ENCODE assay signal across 8 cellular contexts in genomic region chr1:153633747-153634665, GRCh38.
DNase-seq lines count a peak whose midpoint lies in the region; ATAC-seq and TF ChIP-seq lines count a peak whose summit lies in the region.

Gene CHTOP, plus strand, starts transcription at chr1:153634066. Its CDS starts 2,523 bp downstream, at chr1:153636589.

- in situ Hi-C loops in HAP-1 (cut with MboI; ENCODE audit: low sequenced_read_pairs): no loop called here

- H3K27ac ChIP-seq in MM.1S (ENCODE audit: low read length): peak within 1 kb of the TSS; percentile 95

- H3K4me1 ChIP-seq in ES-I3 (ENCODE audit: insufficient read depth, low read length) (peaks cover 9% of the 10 kb centered on the region; the same call in 1 of the 2 replicates), HAP-1 (peaks cover 20% of the 10 kb centered on the region), MM.1S (ENCODE audit: low read length) (peaks cover 4% of the 10 kb centered on the region; the same call in 1 of the 2 replicates)

- ATAC-seq in stimulated activated naive CD8-positive, alpha-beta T cell treated with anti-CD3 and anti-CD28 coated beads, Interleukin-15, amount 100 ng/mL, for 72 hours: peak; percentile 94

- DNase-seq in HAP-1 (ENCODE audit: low spot score in 2 of 2) (peak; percentile 97), MM.1S (peak; percentile 100), SIG-M5 (lab: John Stamatoyannopoulos, UW) (peak; percentile 83), activated gamma-delta T cell (lab: John Stamatoyannopoulos, UW) (peak; percentile 72), fibroblast of the conjunctiva (ENCODE audit: low read depth) (peak; percentile 99), nephron progenitor cell (peak; percentile 93)
- peak; percentile 98 for DNase-seq in stimulated activated naive CD8-positive, alpha-beta T cell treated with anti-CD3 and anti-CD28 coated beads, Interleukin-15, amount 100 ng/mL, for 72 hours

- peak within 1 kb of the TSS; percentile 64; the same call in 1 of the 2 replicates for H3K4me2 ChIP-seq in MM.1S (ENCODE audit: low read depth, low read length)

- TF ChIP-seq CTCF in MM.1S (IDR thresholded peaks at IDR 0.05; ENCODE audit: low read length) (no peak), nephron progenitor cell (IDR thresholded peaks at IDR 0.05) (no peak)

- H3F3A ChIP-seq in MM.1S (ENCODE audit: insufficient read depth, low read length): peaks cover 5% of the 10 kb centered on the region

- H3K4me1 Mint-ChIP-seq in nephron progenitor cell: peaks cover 82% of the 10 kb centered on the region
- H3K4me1 Mint-ChIP-seq in stimulated activated naive CD8-positive, alpha-beta T cell treated with anti-CD3 and anti-CD28 coated beads, Interleukin-15, amount 100 ng/mL, for 72 hours: peaks cover 54% of the 10 kb centered on the region

- H3K4me3 ChIP-seq in HAP-1 (peak within 1 kb of the TSS; percentile 100), MM.1S (ENCODE audit: low read length) (peak within 1 kb of the TSS; percentile 92)

- peaks cover 3% of the 10 kb centered on the region for H3K27me3 Mint-ChIP-seq in nephron progenitor cell (ENCODE audit: low read depth, poor library complexity)
- H3K27me3 Mint-ChIP-seq in stimulated activated naive CD8-positive, alpha-beta T cell treated with anti-CD3 and anti-CD28 coated beads, Interleukin-15, amount 100 ng/mL, for 72 hours: no peaks in the 10 kb centered on the region

- H3K27ac Mint-ChIP-seq in nephron progenitor cell: peak within 1 kb of the TSS; percentile 100
- H3K27ac Mint-ChIP-seq in stimulated activated naive CD8-positive, alpha-beta T cell treated with anti-CD3 and anti-CD28 coated beads, Interleukin-15, amount 100 ng/mL, for 72 hours: peak within 1 kb of the TSS; percentile 99 to 100

- H3K4me3 Mint-ChIP-seq in nephron progenitor cell: peak within 1 kb of the TSS; percentile 96
- H3K4me3 Mint-ChIP-seq in stimulated activated naive CD8-positive, alpha-beta T cell treated with anti-CD3 and anti-CD28 coated beads, Interleukin-15, amount 100 ng/mL, for 72 hours: peak within 1 kb of the TSS; percentile 90 to 91

- H3K36me3 ChIP-seq in ES-I3 (ENCODE audit: insufficient read depth, low read length) (peaks cover 21% of the 10 kb centered on the region), HAP-1 (replicated peaks) (peaks cover 43% of the 10 kb centered on the region), MM.1S (replicated peaks; ENCODE audit: insufficient read depth, low read length) (peaks cover 27% of the 10 kb centered on the region)

- H3K27me3 ChIP-seq in HAP-1 (ENCODE audit: low read depth) (no peaks in the 10 kb centered on the region), MM.1S (replicated peaks; ENCODE audit: insufficient read depth, low read length) (no peaks in the 10 kb centered on the region)

- H3K36me3 Mint-ChIP-seq in nephron progenitor cell (ENCODE audit: low read depth): peaks cover 52% of the 10 kb centered on the region

- H4K20me1 ChIP-seq in MM.1S (ENCODE audit: insufficient read depth, low read length): no peaks in the 10 kb centered on the region

- H2AFZ ChIP-seq in MM.1S (ENCODE audit: low read length): peak within 1 kb of the TSS; percentile 27

- H3K9me3 ChIP-seq in ES-I3 (ENCODE audit: control insufficient read depth, insufficient read depth, low read length): no peaks in the 10 kb centered on the region
- H3K9me3 ChIP-seq in HAP-1: no peaks in the 10 kb centered on the region
- H3K9me3 ChIP-seq in MM.1S (replicated peaks; ENCODE audit: insufficient read depth, low read length): no peaks in the 10 kb centered on the region

- peaks cover 12% of the 10 kb centered on the region for H3K9me3 Mint-ChIP-seq in nephron progenitor cell
- H3K9me3 Mint-ChIP-seq in stimulated activated naive CD8-positive, alpha-beta T cell treated with anti-CD3 and anti-CD28 coated beads, Interleukin-15, amount 100 ng/mL, for 72 hours: no peaks in the 10 kb centered on the region

- H3K9ac ChIP-seq in ES-I3 (ENCODE audit: low read depth, low read length): peak within 1 kb of the TSS; percentile 100
- peak within 1 kb of the TSS; percentile 99 for H3K9ac ChIP-seq in MM.1S (ENCODE audit: low read length)

- peaks cover 50% of the 10 kb centered on the region for H3K79me2 ChIP-seq in MM.1S (ENCODE audit: low read length)

- H3K9me2 ChIP-seq in MM.1S (replicated peaks; ENCODE audit: insufficient read depth, low read length): no peaks in the 10 kb centered on the region

Comparison
In these comparisons a context has a peak if more than half of its experiments do, and no peak if none do; other contexts are left out.
1. Peak in every context shown above with its lines: DNase-seq, ATAC-seq, H3K4me3 ChIP-seq and H3K27ac ChIP-seq.